Comparison of ENCODE assay signal across 1 cellular context in genomic region chr20:63972312-63973159, GRCh38.
TF ChIP-seq lines count a peak whose summit lies in the region.

No MANE protein-coding gene starts in this region.

TF ChIP-seq in IMR-90, 13 proteins besides CTCF, POLR2A, EP300 and RAD21:
- no peak for TF ChIP-seq BHLHE40 (IDR thresholded peaks at IDR 0.05; ENCODE audit: low read depth, low read length)
TF ChIP-seq in IMR-90: peak in this region for 0.
